8 cellular contexts compared by ENCODE assay signal in the genomic region with DNA sequence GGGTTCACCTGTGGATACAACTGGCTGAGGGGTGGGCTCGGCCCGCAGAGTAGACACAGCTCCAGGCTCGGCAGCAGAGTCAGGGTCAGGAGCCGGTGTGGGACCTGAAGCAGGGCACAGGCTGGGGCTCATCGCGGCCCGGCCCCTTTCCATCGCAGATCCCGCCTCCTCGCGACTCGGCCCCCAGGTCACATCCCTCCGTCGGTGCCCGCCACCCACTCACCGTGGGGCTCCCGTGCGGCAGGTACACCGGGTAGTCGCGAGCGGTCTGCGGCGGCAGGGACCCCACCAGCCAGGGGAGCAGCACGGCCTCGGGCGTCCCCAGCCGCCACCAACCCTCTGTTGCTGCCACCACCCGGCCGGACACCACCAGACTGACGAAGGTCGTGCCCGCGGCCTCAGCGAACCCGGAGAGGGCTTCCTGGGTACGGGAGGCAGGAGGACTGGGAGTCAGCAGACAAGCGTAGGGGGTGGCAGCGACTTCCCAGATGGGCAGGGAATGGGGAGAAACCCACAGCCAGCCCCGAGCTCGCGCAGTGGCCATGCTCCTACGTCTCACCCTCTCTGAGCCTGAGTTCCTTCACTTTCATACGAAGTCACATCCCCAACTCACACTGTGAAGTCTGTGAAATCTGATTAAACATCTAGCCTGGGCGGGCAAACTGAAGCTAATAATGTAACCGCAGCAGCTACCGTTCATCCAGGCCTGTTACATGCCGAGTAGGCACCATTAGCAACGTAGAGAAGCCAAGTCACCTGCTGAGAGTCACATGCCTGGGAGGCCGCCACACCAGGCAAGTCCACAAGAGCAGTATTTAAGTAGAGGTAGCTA. TPM values are rescaled to one million over a fixed set of nuclear protein-coding genes. Genes with fewer than 3 reads are reported as not detected.
A peak's percentile ranks its signal among the peaks of the same experiment; 100 is the strongest.
DNase-seq lines count a peak whose midpoint lies in the region; ATAC-seq and TF ChIP-seq lines count a peak whose summit lies in the region.

No MANE protein-coding gene starts in this region.

- H3K9me3 ChIP-seq in ES-I3 (ENCODE audit: control insufficient read depth, insufficient read depth, low read length) (no peaks in the 10 kb centered on the region), OCI-LY7 (ENCODE audit: low read length) (no peaks in the 10 kb centered on the region), osteoblast (ENCODE audit: low read depth, low read length) (no peaks in the 10 kb centered on the region), aorta (ENCODE audit: control insufficient read depth, low read length) (no peaks in the 10 kb centered on the region)

- H3K4me2 ChIP-seq in OCI-LY7 (ENCODE audit: low read length) (peak overlapping the region; percentile 66), osteoblast (ENCODE audit: insufficient read depth, low read length) (peak overlapping the region; percentile 89)

- DNase-seq in OCI-LY7 (ENCODE audit: low spot score) (peak; percentile 13), Right ventricle myocardium inferior (ENCODE audit: missing footprints) (peak; percentile 56), osteoblast (ENCODE audit: insufficient read length, low spot score, missing footprints) (peak; percentile 93), aorta (peak; percentile 82 to 89)
- DNase-seq in activated naive CD4-positive, alpha-beta T cell treated with anti-CD3 and anti-CD28 coated beads, Interleukin-2, amount 50 U/mL, for 16 hours, result peak; percentile 53

- POLR2A ChIA-PET in OCI-LY7 (lab: Charles Lee), result no interaction called here

- ATAC-seq in Right ventricle myocardium inferior (peak; percentile 43), aorta (ENCODE audit: low FRiP score) (peak; percentile 52), GM21515 (IDR thresholded peaks at IDR 0.05; ENCODE audit: unreplicated experiment) (no peak), GM19395 (IDR thresholded peaks at IDR 0.05; ENCODE audit: unreplicated experiment) (no peak)

- peak overlapping the region; percentile 61 for H3K4me3 ChIP-seq in OCI-LY7 (ENCODE audit: low read depth, low read length, poor library complexity, severe bottlenecking)
- H3K4me3 ChIP-seq in osteoblast (ENCODE audit: insufficient read depth, low read length), result peak overlapping the region; percentile 86
- H3K4me3 ChIP-seq in aorta (ENCODE audit: low read length in 2 of 2), result peak overlapping the region; percentile 32 to 41

- BruUV-seq in OCI-LY7 (replicated peaks; lab: Mats Ljungman, UMichigan), result no TSS peak

- H3K4me1 ChIP-seq in ES-I3 (ENCODE audit: insufficient read depth, low read length) (peaks cover 5% of the 10 kb centered on the region; the same call in 1 of the 2 replicates), OCI-LY7 (ENCODE audit: insufficient read depth, low read length, poor library complexity, severe bottlenecking) (peaks cover 36% of the 10 kb centered on the region), osteoblast (ENCODE audit: insufficient read depth, low read length) (peaks cover 17% of the 10 kb centered on the region), aorta (ENCODE audit: control insufficient read depth in 1 of 2, insufficient read depth in 2 of 2, low read length in 2 of 2) (no peaks in the 10 kb centered on the region)

- no peaks in the 10 kb centered on the region for H3K36me3 ChIP-seq in ES-I3 (ENCODE audit: insufficient read depth, low read length)
- peaks cover 30% of the 10 kb centered on the region for H3K36me3 ChIP-seq in OCI-LY7 (ENCODE audit: insufficient read depth, low read length)
- peaks cover 20% of the 10 kb centered on the region for H3K36me3 ChIP-seq in osteoblast (ENCODE audit: insufficient read depth, low read length)
- H3K36me3 ChIP-seq in aorta (ENCODE audit: control insufficient read depth in 1 of 2, insufficient read depth in 2 of 2, low read length in 1 of 2), result peaks cover 0 to 2% of the 10 kb centered on the region in 2 donors

- intact Hi-C loops in OCI-LY7 (cut with micrococcal nuclease; ENCODE audit: unreplicated experiment) (no loop called here), Right ventricle myocardium inferior (cut with DNase I) (no loop called here), aorta (cut with DNase I) (loop anchor here (5.0 kb wide), 1 partner anchor 42 kb away; a partner anchor contains a TSS)

- TF ChIP-seq CTCF in OCI-LY7 (conservative IDR thresholded peaks at IDR 0.05; ENCODE audit: low read length) (0 out of 2 replicates have a peak, but pooled peaks have one; percentile 28), osteoblast (IDR thresholded peaks at IDR 0.05; ENCODE audit: extremely low read depth, low read depth, low read length) (no peak)

- H3K27ac ChIP-seq in OCI-LY7 (ENCODE audit: low read depth, low read length, poor library complexity, severe bottlenecking), result no peak overlapping the region
- H3K27ac ChIP-seq in osteoblast (ENCODE audit: low read depth, low read length), result peak overlapping the region; percentile 26
- peak overlapping the region in 1 of 2 donors; percentile 37 for H3K27ac ChIP-seq in aorta (ENCODE audit: low read depth in 1 of 2, low read length in 2 of 2)

- peak overlapping the region; percentile 46 for H3K9ac ChIP-seq in ES-I3 (ENCODE audit: low read depth, low read length)

- H2AFZ ChIP-seq in OCI-LY7 (ENCODE audit: low read length) (no peak overlapping the region), osteoblast (ENCODE audit: low read length) (peak overlapping the region; percentile 43)

- CTCF ChIA-PET in OCI-LY7 (lab: Charles Lee; ENCODE audit: unreplicated experiment), result no interaction called here

- no peaks in the 10 kb centered on the region for H3K27me3 ChIP-seq in osteoblast (ENCODE audit: insufficient read depth, low read length)
- H3K27me3 ChIP-seq in aorta (ENCODE audit: control insufficient read depth in 1 of 2, insufficient read depth in 2 of 2, low read length in 1 of 2), result no peaks in the 10 kb centered on the region

- H4K20me1 ChIP-seq in OCI-LY7 (ENCODE audit: insufficient read depth, low read length), result no peaks in the 10 kb centered on the region
- peaks cover 2% of the 10 kb centered on the region for H4K20me1 ChIP-seq in osteoblast (ENCODE audit: insufficient read depth, low read length)

- H3K79me2 ChIP-seq in OCI-LY7 (ENCODE audit: insufficient read depth, low read depth, low read length) (no peaks in the 10 kb centered on the region), osteoblast (ENCODE audit: insufficient read depth, low read length) (no peaks in the 10 kb centered on the region)

- H3K9me2 ChIP-seq in OCI-LY7 (ENCODE audit: insufficient read depth, low read length), result no peaks in the 10 kb centered on the region

- 7% methylated on average over 42 to 50 of the region's 50 CpGs for WGBS in aorta, 2 donors

RNA-seq across cellular contexts. Expression of a gene that starts 3.7 kb away (rescaled TPM):
- total RNA-seq in OCI-LY7 (2014; rRNA removed; shearing (Covaris generic)), result 33.6 and 35.1 TPM in 2 replicates
- total RNA-seq in OCI-LY7 (2022) (28.1 and 34.6 TPM in 2 replicates), Right ventricle myocardium inferior (21.0 TPM), osteoblast (18.6 and 29.7 TPM in 2 replicates), aorta (10 to 100 TPM in 1 of 2 donors, 1 to 10 TPM in 1; 9.3 to 18.1 TPM)
- polyA plus RNA-seq in aorta, result 10 to 100 TPM; 11.5 to 27.8 TPM

RNA-seq across cellular contexts. Expression of a gene that starts 8.7 kb away (rescaled TPM):
- total RNA-seq in OCI-LY7 (2014; rRNA removed; shearing (Covaris generic)), result 73.5 and 85.1 TPM in 2 replicates
- total RNA-seq in OCI-LY7 (2022) (111 and 146 TPM in 2 replicates), Right ventricle myocardium inferior (70.4 TPM), osteoblast (19.5 and 20.9 TPM in 2 replicates), aorta (10 to 100 TPM; 27.2 to 40.3 TPM)
- polyA plus RNA-seq in aorta, result 10 to 100 TPM; 18.3 to 52.8 TPM

RNA-seq across cellular contexts. Expression of a gene that starts 41.6 kb away (rescaled TPM):
- total RNA-seq in OCI-LY7 (2014; rRNA removed; shearing (Covaris generic)), result 101 and 124 TPM in 2 replicates
- total RNA-seq in OCI-LY7 (2022), result 105 and 114 TPM in 2 replicates
- 122 TPM for total RNA-seq in Right ventricle myocardium inferior
- total RNA-seq in osteoblast, result 39.4 and 43.3 TPM in 2 replicates
- total RNA-seq in aorta, result 100 to 1,000 TPM; 103 to 133 TPM
- polyA plus RNA-seq in aorta, result 100 to 1,000 TPM in 1 of 2 donors, 10 to 100 TPM in 1; 50.0 to 142 TPM

RNA-seq across cellular contexts. Expression of a gene that starts 42.6 kb away (rescaled TPM):
- 29.7 and 47.4 TPM in 2 replicates for total RNA-seq in OCI-LY7 (2014; rRNA removed; shearing (Covaris generic))
- total RNA-seq in OCI-LY7 (2022) (46.9 and 50.4 TPM in 2 replicates), Right ventricle myocardium inferior (76.4 TPM), osteoblast (93.1 and 98.1 TPM in 2 replicates), aorta (10 to 100 TPM; 71.3 to 77.5 TPM)
- polyA plus RNA-seq in aorta, result 10 to 100 TPM; 19.9 to 63.1 TPM

RNA-seq across cellular contexts. Expression of a gene that starts 46.3 kb away (rescaled TPM):
- not detected in 2 replicates for total RNA-seq in OCI-LY7 (2014; rRNA removed; shearing (Covaris generic))
- total RNA-seq in OCI-LY7 (2022) (not detected in 2 replicates), Right ventricle myocardium inferior (0.57 TPM), osteoblast (not detected in 2 replicates), aorta (1 to 10 TPM in 1 of 2 donors, under 1 TPM in 1; 0.42 to 2.6 TPM)
- polyA plus RNA-seq in aorta, result under 1 TPM in 1 of 2 donors, not detected in 1; 0.38 TPM

Comparison
In these comparisons a context has a peak if more than half of its experiments do, and no peak if none do; other contexts are left out.
1. DNase-seq: peak in every context shown above with its lines; median percentile 93 in osteoblast; 86 in aorta; 56 in Right ventricle myocardium inferior; 53 in activated naive CD4-positive, alpha-beta T cell treated with anti-CD3 and anti-CD28 coated beads, Interleukin-2, amount 50 U/mL, for 16 hours; 13 in OCI-LY7.
2. ATAC-seq: peak in Right ventricle myocardium inferior (single experiment) and aorta (single experiment); none in GM21515 (single experiment) and GM19395 (single experiment).
3. intact Hi-C loops: an anchor here in aorta (5.0 kb wide); none called in OCI-LY7 and Right ventricle myocardium inferior.
4. Peak in every context shown above with its lines, with median percentiles within 50 percentile points of each other: H3K4me3 ChIP-seq.